Comparison of ENCODE assay signal across 8 cellular contexts in the genomic region with DNA sequence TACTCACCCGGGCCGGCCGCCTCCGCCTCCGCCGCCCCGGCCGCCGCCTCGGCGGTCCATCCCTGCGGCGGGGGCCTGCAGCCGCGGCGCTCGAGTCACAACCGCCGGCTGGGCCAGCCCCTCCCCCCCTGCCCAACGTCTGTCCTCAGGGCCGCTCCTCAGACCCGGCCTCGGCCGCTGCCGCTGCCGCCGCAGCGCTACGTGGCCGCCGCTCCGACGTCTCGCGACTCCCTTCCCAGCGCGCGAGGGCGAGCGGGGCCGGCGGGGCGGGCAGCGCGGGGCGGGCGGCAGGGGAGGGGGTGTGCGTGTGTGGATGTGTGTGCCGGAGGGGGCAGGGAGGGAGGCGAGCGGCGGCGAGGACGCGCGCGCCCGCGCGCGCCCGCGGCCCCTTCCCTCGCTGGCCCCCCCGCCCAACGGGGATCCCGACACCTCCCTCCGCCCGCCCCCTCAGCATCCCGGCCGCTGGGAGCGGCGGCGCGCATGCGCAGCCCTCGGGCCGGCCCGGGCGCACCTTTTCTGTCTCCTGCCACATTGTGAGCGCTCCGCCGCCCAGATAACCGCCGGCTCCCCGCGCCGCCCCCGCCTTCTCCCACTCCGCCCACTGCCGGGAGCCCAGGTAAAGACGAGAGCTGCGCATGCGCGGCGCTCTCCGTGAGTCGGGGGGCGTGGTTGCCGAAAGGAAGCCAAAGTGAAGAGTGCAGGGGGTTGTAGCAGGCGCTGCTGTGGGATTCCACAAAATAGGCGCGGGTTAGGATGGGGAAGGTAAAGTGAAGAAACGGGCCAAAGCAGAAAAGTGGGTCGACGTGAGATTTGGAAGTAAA. TPM values are rescaled to one million over a fixed set of nuclear protein-coding genes. Genes with fewer than 3 reads are reported as not detected.
DNase-seq lines count a peak whose midpoint lies in the region; ATAC-seq and TF ChIP-seq lines count a peak whose summit lies in the region.

A gene (minus strand): TSS at position 349 of the 821 bp plus-strand sequence. CDS start 44,525 bp downstream, outside the sequence.

- intact Hi-C loops in CD8-positive, alpha-beta T cell (cut with DNase I, micrococcal nuclease) = loop anchor here (1.0 to 5.0 kb wide), 13 partner anchors 20 to 1760 kb away; a partner anchor contains a TSS

- no peaks in the 10 kb centered on the region for H3K9me3 ChIP-seq in CD8-positive, alpha-beta T cell (ENCODE audit: low read length)

- peaks cover 46% of the 10 kb centered on the region for H3K4me1 ChIP-seq in CD8-positive, alpha-beta T cell (ENCODE audit: insufficient read depth, low read length)
- H3K4me1 ChIP-seq in mesendoderm (ENCODE audit: control insufficient read depth, low read depth, low read length) = no peaks in the 10 kb centered on the region

- peak within 1 kb of the TSS; percentile 95 for H3K9ac ChIP-seq in mesendoderm (ENCODE audit: low read length)

- H3K23ac ChIP-seq in mesendoderm (ENCODE audit: low read length) = peak within 1 kb of the TSS; percentile 52

- H2BK5ac ChIP-seq in mesendoderm (ENCODE audit: low read length) = peak within 1 kb of the TSS; percentile 39

- peaks cover 14% of the 10 kb centered on the region for H3K79me1 ChIP-seq in mesendoderm (ENCODE audit: low read length)

- H3K4me2 ChIP-seq in mesendoderm (ENCODE audit: low read length) = peak within 1 kb of the TSS; percentile 79

- peaks cover 68% of the 10 kb centered on the region for H3K4me1 Mint-ChIP-seq in CD8-positive, alpha-beta T cell (ENCODE audit: low read depth)
- H3K4me1 Mint-ChIP-seq in effector memory CD8-positive, alpha-beta T cell (ENCODE audit: low read depth in 2 of 2) = peaks cover 51 to 64% of the 10 kb centered on the region in 2 donors

- peak within 1 kb of the TSS; percentile 96 for H3K56ac ChIP-seq in mesendoderm (ENCODE audit: low read length)

- peak; percentile 91 to 98 (median 94) for DNase-seq in CD8-positive, alpha-beta T cell
- DNase-seq in HT1080 (ENCODE audit: low read depth) (peak; percentile 86), mesendoderm (peak; percentile 98)
- peak; percentile 97 for DNase-seq in NK-92 treated with Interleukin-12 subunit alpha and Interleukin-12 subunit beta, amount 100 ng/mL, for 24 hours (lab: John Stamatoyannopoulos, UW)
- DNase-seq in activated CD8-positive, alpha-beta memory T cell treated with anti-CD3 and anti-CD28 coated beads for 48 hours (ENCODE audit: low read depth in 2 of 3, low spot score in 2 of 3) = peak; percentile 68 to 82 (median 71)
- DNase-seq in effector memory CD8-positive, alpha-beta T cell = peak; percentile 89 to 91 (median 90)
- DNase-seq in stimulated activated CD8-positive, alpha-beta memory T cell treated with anti-CD3 and anti-CD28 coated beads, Interleukin-12 subunit alpha, Interleukin-12 subunit beta, amount 100 ng/mL, for 4 hours (ENCODE audit: low read depth) = peak; percentile 91

- H4K8ac ChIP-seq in mesendoderm (ENCODE audit: low read depth, low read length) = peak within 1 kb of the TSS; percentile 91

- peak within 1 kb of the TSS; percentile 50 for H3K4me3 ChIP-seq in CD8-positive, alpha-beta T cell (ENCODE audit: low read depth, low read length)
- H3K4me3 ChIP-seq in mesendoderm (ENCODE audit: low read length) = peak within 1 kb of the TSS; percentile 86

- peak; percentile 59 for ATAC-seq in CD8-positive, alpha-beta T cell
- ATAC-seq in GM19467 (IDR thresholded peaks at IDR 0.05; ENCODE audit: unreplicated experiment) = peak; percentile 59
- ATAC-seq in effector memory CD8-positive, alpha-beta T cell (replicated peaks) = peak; percentile 61

- H3K4ac ChIP-seq in mesendoderm (ENCODE audit: low read depth, low read length) = peak within 1 kb of the TSS; percentile 22

- no peaks in the 10 kb centered on the region for H3K36me3 ChIP-seq in CD8-positive, alpha-beta T cell (ENCODE audit: insufficient read depth, low read length)
- H3K36me3 ChIP-seq in mesendoderm (ENCODE audit: control insufficient read depth, insufficient read depth, low read length) = no peaks in the 10 kb centered on the region

- H3K27me3 ChIP-seq in CD8-positive, alpha-beta T cell (ENCODE audit: insufficient read depth, low read length) = no peaks in the 10 kb centered on the region
- no peaks in the 10 kb centered on the region for H3K27me3 ChIP-seq in mesendoderm (ENCODE audit: insufficient read depth, low read length, poor library complexity)

- peak within 1 kb of the TSS; percentile 55 for H2BK120ac ChIP-seq in mesendoderm (ENCODE audit: low read depth, low read length)

- H3K27me3 Mint-ChIP-seq in CD8-positive, alpha-beta T cell (ENCODE audit: low read depth) = no peaks in the 10 kb centered on the region
- no peaks in the 10 kb centered on the region for H3K27me3 Mint-ChIP-seq in effector memory CD8-positive, alpha-beta T cell

- no peak within 1 kb of the TSS for H2BK15ac ChIP-seq in mesendoderm (replicated peaks; ENCODE audit: low read depth)

- POLR2A ChIA-PET in CD8-positive, alpha-beta T cell (lab: Charles Lee) = interaction anchor here (0.6 to 6.7 kb wide), 12 partner anchors 14 to 426 kb away, joined by 3 to 42 read pairs (median 4); a partner anchor contains a TSS

- WGBS in mesendoderm (ENCODE audit: extremely low coverage, insufficient coverage, low lambda C conversion rate) = no CpG with 5 or more reads among the region's 106 CpGs

- H3K4me3 Mint-ChIP-seq in CD8-positive, alpha-beta T cell = peak within 1 kb of the TSS; percentile 94
- peak within 1 kb of the TSS; percentile 86 to 89 for H3K4me3 Mint-ChIP-seq in effector memory CD8-positive, alpha-beta T cell

- peak within 1 kb of the TSS; percentile 58 for H3K27ac ChIP-seq in CD8-positive, alpha-beta T cell (ENCODE audit: low read depth, low read length)
- H3K27ac ChIP-seq in mesendoderm (ENCODE audit: low read depth, low read length) = peak within 1 kb of the TSS; percentile 99

- CTCF ChIA-PET in CD8-positive, alpha-beta T cell (lab: Charles Lee) = interaction anchor here (1.4 to 19.2 kb wide), 2 partner anchors 33 to 43 kb away, joined by 6 to 262 read pairs; no protein-coding TSS in a partner anchor

- TF ChIP-seq CTCF in CD8-positive, alpha-beta T cell (IDR thresholded peaks at IDR 0.05) = no peak

- no peak within 1 kb of the TSS for H2AK5ac ChIP-seq in mesendoderm (ENCODE audit: low read length)

- no peak within 1 kb of the TSS for H4K5ac ChIP-seq in mesendoderm (ENCODE audit: low read length)

- peaks cover 26% of the 10 kb centered on the region for H3K79me2 ChIP-seq in mesendoderm (ENCODE audit: control insufficient read depth, insufficient read depth, low read length)

- peaks cover 9% of the 10 kb centered on the region for H3K36me3 Mint-ChIP-seq in CD8-positive, alpha-beta T cell
- peaks cover 25% of the 10 kb centered on the region for H3K36me3 Mint-ChIP-seq in effector memory CD8-positive, alpha-beta T cell (ENCODE audit: insufficient read depth)

- H3K18ac ChIP-seq in mesendoderm (ENCODE audit: low read length) = peak within 1 kb of the TSS; percentile 96

- peak within 1 kb of the TSS; percentile 97 for H3K27ac Mint-ChIP-seq in CD8-positive, alpha-beta T cell
- peak within 1 kb of the TSS; percentile 91 to 93 for H3K27ac Mint-ChIP-seq in effector memory CD8-positive, alpha-beta T cell

- no peaks in the 10 kb centered on the region for H3K9me3 Mint-ChIP-seq in CD8-positive, alpha-beta T cell
- no peaks in the 10 kb centered on the region for H3K9me3 Mint-ChIP-seq in effector memory CD8-positive, alpha-beta T cell

RNA-seq across cellular contexts. Expression of the gene that starts here (rescaled TPM):
- total RNA-seq in CD8-positive, alpha-beta T cell = 10 to 100 TPM; 28.1 to 28.6 TPM
- total RNA-seq in HT1080 (2014; rRNA removed; shearing (Covaris generic)) = 6.8 and 7.6 TPM in 2 replicates
- polyA plus RNA-seq in HT1080 (2015; cell fraction: cytosol; rRNA removed) = 3.1 and 4.9 TPM in 2 replicates
- 8.6 and 8.8 TPM in 2 replicates for polyA plus RNA-seq in HT1080 (2015; cell fraction: nucleus; rRNA removed)
- polyA plus RNA-seq in mesendoderm (2013, experiment 1 of 2) = 13.3 TPM
- polyA plus RNA-seq in mesendoderm (2013, experiment 2 of 2) = 12.8 TPM

Comparison
In these comparisons a context has a peak if more than half of its experiments do, and no peak if none do; other contexts are left out.
1. Peak in every context shown above with its lines: DNase-seq, ATAC-seq, H3K4me3 ChIP-seq and H3K27ac ChIP-seq.